ENCODE assay signal across 20 cellular contexts in the genomic region with DNA sequence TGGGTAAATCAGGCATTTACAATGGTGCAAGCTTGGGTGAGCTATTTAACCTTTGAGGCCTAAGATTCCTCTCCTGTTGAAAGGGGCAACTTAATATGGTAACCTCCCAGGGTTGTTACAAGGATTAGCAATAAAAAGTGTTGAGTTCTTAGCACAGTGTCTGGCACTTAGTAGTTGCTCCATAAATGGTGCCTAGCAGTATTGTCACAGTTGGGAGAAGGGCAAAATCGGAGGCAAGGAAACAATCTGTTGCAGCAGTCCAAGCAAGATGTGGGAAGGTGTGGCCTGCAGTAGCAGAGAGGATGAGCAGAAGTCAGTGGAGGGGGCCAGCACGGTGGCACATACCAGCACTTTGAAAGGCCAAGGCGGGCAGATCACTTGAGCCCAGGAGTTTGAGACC. TPM values are rescaled to one million over a fixed set of nuclear protein-coding genes. Genes with fewer than 3 reads are reported as not detected.
DNase-seq lines count a peak whose midpoint lies in the region; ATAC-seq and TF ChIP-seq lines count a peak whose summit lies in the region.
"Had no signal": no experiment of that assay in that cellular context is flagged by ENCODE, and none has a peak within 500 bp of the region (broad histone marks: within the 10 kb centered on the region; RNA-seq: fewer than 3 reads in every experiment).

No MANE protein-coding gene starts in this region.

- peaks cover 21% of the 10 kb centered on the region for H3K27me3 Mint-ChIP-seq in T-helper 1 cell treated with Interleukin-12 subunit alpha and Interleukin-12 subunit beta and Interleukin-4 antibody, amounts not matched to agents 30 μg/mL and 1 μg/mL, for 36 hours (ENCODE audit: low read depth)
- peaks cover 6% of the 10 kb centered on the region for H3K27me3 Mint-ChIP-seq in IgD-negative memory B cell
- H3K27me3 Mint-ChIP-seq in naive thymus-derived CD4-positive, alpha-beta T cell = peaks cover 1 to 17% (median 3%) of the 10 kb centered on the region in 5 donors

- CTCF ChIA-PET in naive thymus-derived CD4-positive, alpha-beta T cell (lab: Charles Lee) = interaction anchor here (0.6 to 2.5 kb wide), 3 partner anchors 76 to 818 kb away, joined by 3 to 9 read pairs (median 3); no protein-coding TSS in a partner anchor

- DNase-seq in T-helper 1 cell = no peak
- no peak for DNase-seq in naive thymus-derived CD4-positive, alpha-beta T cell
- no peak for DNase-seq in NCI-H226
- DNase-seq: activated CD4-positive, alpha-beta T cell treated with anti-CD3 and anti-CD28 coated beads, Interleukin-2, amount 50 U/mL, for 4 hours; colonic mucosa; NCI-H1092; NCI-H69; OCI-M1; SJCRH30; spleen; stimulated activated naive B cell treated with anti-CD40 and anti-IgM and Interleukin-4, amounts not matched to agents 10 μg/mL and 1 μg/mL and 100 μg/mL, for 72 hours; upper lobe of left lung had no signal

- POLR2A ChIA-PET in naive thymus-derived CD4-positive, alpha-beta T cell (lab: Charles Lee) = interaction anchor here (0.5 to 3.1 kb wide), 4 partner anchors 9 to 32 kb away, joined by 3 to 52 read pairs (median 3); no protein-coding TSS in a partner anchor

- H3K9me3 ChIP-seq in naive thymus-derived CD4-positive, alpha-beta T cell (ENCODE audit: control insufficient read depth in 2 of 3, low read length in 3 of 3) = no peaks in the 10 kb centered on the region
- H3K9me3 ChIP-seq: ascending aorta; BLaER1 treated with 17β-estradiol and CSF1 and Interleukin-3, amounts not matched to agents 10 nM and 100 nM; colonic mucosa; SJCRH30; spleen; upper lobe of left lung had no signal

- H3K27me3 ChIP-seq in naive thymus-derived CD4-positive, alpha-beta T cell (ENCODE audit: control insufficient read depth in 2 of 2, insufficient read depth in 2 of 2, low read length in 2 of 2) = peaks cover 0 to 3% of the 10 kb centered on the region in 2 donors
- H3K27me3 ChIP-seq: ascending aorta, colonic mucosa, upper lobe of left lung had no signal

- no peak for ATAC-seq in naive thymus-derived CD4-positive, alpha-beta T cell
- ATAC-seq in SK-N-SH treated with all-trans-retinoic acid at 6 μM for 48 hours = no peak
- ATAC-seq: K562; stimulated activated naive B cell treated with anti-CD40 and anti-IgM and Interleukin-4, amounts not matched to agents 10 μg/mL and 1 μg/mL and 100 μg/mL, for 72 hours had no signal

- H3K4me3 ChIP-seq in naive thymus-derived CD4-positive, alpha-beta T cell (ENCODE audit: low read length) = no peak overlapping the region
- H3K4me3 ChIP-seq: colonic mucosa, K562, SJCRH30, upper lobe of left lung had no signal

- H3K4me1 Mint-ChIP-seq in T-helper 1 cell treated with Interleukin-12 subunit alpha and Interleukin-12 subunit beta and Interleukin-4 antibody, amounts not matched to agents 30 μg/mL and 1 μg/mL, for 36 hours (ENCODE audit: low read depth) = peaks cover 13% of the 10 kb centered on the region
- peaks cover 5 to 13% (median 9%) of the 10 kb centered on the region in 3 donors for H3K4me1 Mint-ChIP-seq in IgD-negative memory B cell
- peaks cover 11 to 25% (median 17%) of the 10 kb centered on the region in 7 donors for H3K4me1 Mint-ChIP-seq in naive thymus-derived CD4-positive, alpha-beta T cell

- H3K27ac Mint-ChIP-seq in T-helper 1 cell treated with Interleukin-12 subunit alpha and Interleukin-12 subunit beta and Interleukin-4 antibody, amounts not matched to agents 30 μg/mL and 1 μg/mL, for 36 hours = no peak overlapping the region
- no peak overlapping the region for H3K27ac Mint-ChIP-seq in IgD-negative memory B cell
- H3K27ac Mint-ChIP-seq in naive thymus-derived CD4-positive, alpha-beta T cell = peak overlapping the region in 6 of 9 donors; percentile 5 to 91 (median 23)
- H3K27ac Mint-ChIP-seq: stimulated activated naive B cell treated with anti-CD40 and anti-IgM and Interleukin-4, amounts not matched to agents 10 μg/mL and 1 μg/mL and 100 μg/mL, for 72 hours had no signal

- intact Hi-C loops in naive thymus-derived CD4-positive, alpha-beta T cell (cut with micrococcal nuclease) = no loop called here

- H3K4me3 Mint-ChIP-seq in T-helper 1 cell treated with Interleukin-12 subunit alpha and Interleukin-12 subunit beta and Interleukin-4 antibody, amounts not matched to agents 30 μg/mL and 1 μg/mL, for 36 hours = peak overlapping the region; percentile 30
- H3K4me3 Mint-ChIP-seq in IgD-negative memory B cell = peak overlapping the region; percentile 6 to 53 (median 34)
- peak overlapping the region; percentile 18 to 93 (median 59) for H3K4me3 Mint-ChIP-seq in naive thymus-derived CD4-positive, alpha-beta T cell

- H3K4me1 ChIP-seq in naive thymus-derived CD4-positive, alpha-beta T cell (ENCODE audit: control insufficient read depth in 2 of 2, insufficient read depth in 2 of 2, low read length in 2 of 2) = peaks cover 0 to 10% of the 10 kb centered on the region in 2 donors
- H3K4me1 ChIP-seq: colonic mucosa had no signal

- H3K9me3 Mint-ChIP-seq in T-helper 1 cell treated with Interleukin-12 subunit alpha and Interleukin-12 subunit beta and Interleukin-4 antibody, amounts not matched to agents 30 μg/mL and 1 μg/mL, for 36 hours = no peaks in the 10 kb centered on the region
- H3K9me3 Mint-ChIP-seq in IgD-negative memory B cell = no peaks in the 10 kb centered on the region
- no peaks in the 10 kb centered on the region for H3K9me3 Mint-ChIP-seq in naive thymus-derived CD4-positive, alpha-beta T cell
- H3K9me3 Mint-ChIP-seq: stimulated activated naive B cell treated with anti-CD40 and anti-IgM and Interleukin-4, amounts not matched to agents 10 μg/mL and 1 μg/mL and 100 μg/mL, for 72 hours had no signal

- no peak overlapping the region for H3K27ac ChIP-seq in naive thymus-derived CD4-positive, alpha-beta T cell (ENCODE audit: low read depth, low read length)
- H3K27ac ChIP-seq: 22Rv1, ascending aorta, colonic mucosa, SJCRH30 had no signal

- no peaks in the 10 kb centered on the region for H3K36me3 ChIP-seq in naive thymus-derived CD4-positive, alpha-beta T cell (ENCODE audit: control insufficient read depth in 2 of 3, insufficient read depth in 3 of 3, low read length in 3 of 3)
- H3K36me3 ChIP-seq: ascending aorta; BLaER1 treated with 17β-estradiol and CSF1 and Interleukin-3, amounts not matched to agents 10 nM and 100 nM; colonic mucosa; SJCRH30; spleen; upper lobe of left lung had no signal

- no peaks in the 10 kb centered on the region for H3K36me3 Mint-ChIP-seq in T-helper 1 cell treated with Interleukin-12 subunit alpha and Interleukin-12 subunit beta and Interleukin-4 antibody, amounts not matched to agents 30 μg/mL and 1 μg/mL, for 36 hours (ENCODE audit: low read depth)
- peaks cover 3% of the 10 kb centered on the region for H3K36me3 Mint-ChIP-seq in IgD-negative memory B cell
- H3K36me3 Mint-ChIP-seq in naive thymus-derived CD4-positive, alpha-beta T cell = no peaks in the 10 kb centered on the region
- H3K36me3 Mint-ChIP-seq: stimulated activated naive B cell treated with anti-CD40 and anti-IgM and Interleukin-4, amounts not matched to agents 10 μg/mL and 1 μg/mL and 100 μg/mL, for 72 hours had no signal

TF ChIP-seq in SK-N-SH treated with all-trans-retinoic acid at 6 μM for 48 hours, 23 proteins besides CTCF, POLR2A, EP300 and RAD21 (continues in another document):
- TF ChIP-seq CSRNP3 (CRISPR knock-in tag; IDR thresholded peaks at IDR 0.05) (no peak), TOX (CRISPR knock-in tag; IDR thresholded peaks at IDR 0.05; ENCODE audit: borderline replicate concordance) (no peak), ARNTL (CRISPR knock-in tag; IDR thresholded peaks at IDR 0.05; ENCODE audit: borderline replicate concordance, low read depth) (no peak), ESRRG (CRISPR knock-in tag; IDR thresholded peaks at IDR 0.05) (no peak), ZNF70 (CRISPR knock-in tag; IDR thresholded peaks at IDR 0.05) (no peak), RARB (CRISPR knock-in tag; IDR thresholded peaks at IDR 0.05) (no peak), ZNF8 (CRISPR knock-in tag; IDR thresholded peaks at IDR 0.05) (no peak), ISL1 (CRISPR knock-in tag; IDR thresholded peaks at IDR 0.05) (no peak), ZFP3 (CRISPR knock-in tag; IDR thresholded peaks at IDR 0.05) (no peak)

RNA-seq across cellular contexts. Expression of gene SP7, which starts 7.3 kb away (rescaled TPM):
- polyA plus RNA-seq in IgD-negative memory B cell = not detected
- not detected for total RNA-seq in naive thymus-derived CD4-positive, alpha-beta T cell
- under 1 TPM; 0.13 to 0.18 TPM for polyA plus RNA-seq in naive thymus-derived CD4-positive, alpha-beta T cell
- total RNA-seq: ascending aorta, colonic mucosa, K562, pulmonary artery endothelial cell, SJCRH30, spleen, upper lobe of left lung had no signal
- polyA plus RNA-seq: spleen had no signal

RNA-seq across cellular contexts. Expression of gene AAAS, which starts 22.0 kb away (rescaled TPM):
- 41.3 TPM for polyA plus RNA-seq in IgD-negative memory B cell
- total RNA-seq in naive thymus-derived CD4-positive, alpha-beta T cell = 10 to 100 TPM; 35.4 to 73.5 (median 69.0) TPM
- 10 to 100 TPM; 45.9 to 58.2 TPM for polyA plus RNA-seq in naive thymus-derived CD4-positive, alpha-beta T cell

RNA-seq across cellular contexts. Expression of gene SP1, which starts 36.5 kb away (rescaled TPM):
- polyA plus RNA-seq in IgD-negative memory B cell = 9.1 TPM
- 100 to 1,000 TPM in 2 of 5 experiments, 10 to 100 TPM in 3; 62.7 to 103 (median 79.6) TPM for total RNA-seq in naive thymus-derived CD4-positive, alpha-beta T cell
- 10 to 100 TPM; 10.2 to 13.6 TPM for polyA plus RNA-seq in naive thymus-derived CD4-positive, alpha-beta T cell

RNA-seq across cellular contexts. Expression of gene MYG1, which starts 44.0 kb away (rescaled TPM):
- polyA plus RNA-seq in IgD-negative memory B cell = 50.4 TPM
- 10 to 100 TPM; 38.9 to 55.9 (median 49.2) TPM for total RNA-seq in naive thymus-derived CD4-positive, alpha-beta T cell
- 10 to 100 TPM; 69.6 to 75.1 TPM for polyA plus RNA-seq in naive thymus-derived CD4-positive, alpha-beta T cell

RNA-seq across cellular contexts. Expression of gene PFDN5, which starts 48.1 kb away (rescaled TPM):
- polyA plus RNA-seq in IgD-negative memory B cell = 1,442 TPM
- 100 to 1,000 TPM; 323 to 785 (median 692) TPM for total RNA-seq in naive thymus-derived CD4-positive, alpha-beta T cell
- 1,000 to 10,000 TPM; 1,766 to 1,956 TPM for polyA plus RNA-seq in naive thymus-derived CD4-positive, alpha-beta T cell

Comparison
In these comparisons a context has a peak if more than half of its experiments do, and no peak if none do; other contexts are left out.
1. H3K27ac Mint-ChIP-seq: peak in naive thymus-derived CD4-positive, alpha-beta T cell (6 of 9); none in T-helper 1 cell treated with Interleukin-12 subunit alpha and Interleukin-12 subunit beta and Interleukin-4 antibody, amounts not matched to agents 30 μg/mL and 1 μg/mL, for 36 hours (single experiment) and IgD-negative memory B cell (0 of 3).
2. Peak in every context shown above with its lines, with median percentiles within 50 percentile points of each other: H3K4me3 Mint-ChIP-seq.